1 cellular context compared by ENCODE assay signal in the genomic region with DNA sequence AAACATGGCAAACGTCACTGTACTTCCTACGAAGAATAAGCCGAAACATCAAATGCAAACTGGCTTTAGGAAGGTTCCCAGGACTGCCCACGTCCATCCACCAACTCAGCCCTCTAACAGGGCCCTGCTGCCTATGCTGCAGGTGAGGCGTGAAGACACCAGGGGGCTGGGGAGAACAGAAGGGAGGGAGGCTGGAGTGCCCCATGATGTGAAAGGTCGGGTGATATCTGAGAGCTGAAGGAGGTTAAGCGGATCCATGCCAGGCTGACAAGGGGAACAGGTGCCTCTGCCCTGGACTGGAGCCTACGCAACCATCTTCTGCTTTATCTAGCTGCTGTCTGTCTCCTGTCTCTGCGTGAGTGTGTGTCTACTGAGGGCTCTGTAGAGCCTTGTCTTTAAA.
TF ChIP-seq lines count a peak whose summit lies in the region.

No MANE protein-coding gene starts in this region.

TF ChIP-seq in GM23338, 12 proteins besides CTCF, POLR2A, EP300 and RAD21 (continued from another document):
- no peak for TF ChIP-seq ZNF462 (CRISPR knock-in tag; IDR thresholded peaks at IDR 0.05)
- no peak for TF ChIP-seq EZH2 (IDR thresholded peaks at IDR 0.05; ENCODE audit: low read depth, unreplicated experiment)
TF ChIP-seq in GM23338: peak in this region for 0.
